Comparison of ENCODE assay signal across 2 cellular contexts in genomic region chr6:125994659-125995488, GRCh38.
TF ChIP-seq lines count a peak whose summit lies in the region.

No MANE protein-coding gene starts in this region.

TF ChIP-seq in HEK293, 187 proteins besides CTCF, POLR2A, EP300 and RAD21 (continues in another document):
- TF ChIP-seq ZNF76 (tag by site-specific recombination; IDR thresholded peaks at IDR 0.05; ENCODE audit: borderline replicate concordance, low read depth), result no peak
- no peak for TF ChIP-seq ZBTB48 (tag by site-specific recombination; IDR thresholded peaks at IDR 0.05)
- TF ChIP-seq, protein P1, sequence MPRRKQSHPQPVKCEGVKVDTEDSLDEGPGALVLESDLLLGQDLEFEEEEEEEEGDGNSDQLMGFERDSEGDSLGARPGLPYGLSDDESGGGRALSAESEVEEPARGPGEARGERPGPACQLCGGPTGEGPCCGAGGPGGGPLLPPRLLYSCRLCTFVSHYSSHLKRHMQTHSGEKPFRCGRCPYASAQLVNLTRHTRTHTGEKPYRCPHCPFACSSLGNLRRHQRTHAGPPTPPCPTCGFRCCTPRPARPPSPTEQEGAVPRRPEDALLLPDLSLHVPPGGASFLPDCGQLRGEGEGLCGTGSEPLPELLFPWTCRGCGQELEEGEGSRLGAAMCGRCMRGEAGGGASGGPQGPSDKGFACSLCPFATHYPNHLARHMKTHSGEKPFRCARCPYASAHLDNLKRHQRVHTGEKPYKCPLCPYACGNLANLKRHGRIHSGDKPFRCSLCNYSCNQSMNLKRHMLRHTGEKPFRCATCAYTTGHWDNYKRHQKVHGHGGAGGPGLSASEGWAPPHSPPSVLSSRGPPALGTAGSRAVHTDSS (tag by site-specific recombination; IDR thresholded peaks at IDR 0.05), result no peak
- no peak for TF ChIP-seq KLF8 (tag by site-specific recombination; IDR thresholded peaks at IDR 0.05)
- TF ChIP-seq SP2 (tag by site-specific recombination; IDR thresholded peaks at IDR 0.05), result no peak
- TF ChIP-seq GLIS2 (tag by site-specific recombination; IDR thresholded peaks at IDR 0.05), result no peak
- no peak for TF ChIP-seq ZNF140 (tag by site-specific recombination; IDR thresholded peaks at IDR 0.05)
- TF ChIP-seq, protein P2, sequence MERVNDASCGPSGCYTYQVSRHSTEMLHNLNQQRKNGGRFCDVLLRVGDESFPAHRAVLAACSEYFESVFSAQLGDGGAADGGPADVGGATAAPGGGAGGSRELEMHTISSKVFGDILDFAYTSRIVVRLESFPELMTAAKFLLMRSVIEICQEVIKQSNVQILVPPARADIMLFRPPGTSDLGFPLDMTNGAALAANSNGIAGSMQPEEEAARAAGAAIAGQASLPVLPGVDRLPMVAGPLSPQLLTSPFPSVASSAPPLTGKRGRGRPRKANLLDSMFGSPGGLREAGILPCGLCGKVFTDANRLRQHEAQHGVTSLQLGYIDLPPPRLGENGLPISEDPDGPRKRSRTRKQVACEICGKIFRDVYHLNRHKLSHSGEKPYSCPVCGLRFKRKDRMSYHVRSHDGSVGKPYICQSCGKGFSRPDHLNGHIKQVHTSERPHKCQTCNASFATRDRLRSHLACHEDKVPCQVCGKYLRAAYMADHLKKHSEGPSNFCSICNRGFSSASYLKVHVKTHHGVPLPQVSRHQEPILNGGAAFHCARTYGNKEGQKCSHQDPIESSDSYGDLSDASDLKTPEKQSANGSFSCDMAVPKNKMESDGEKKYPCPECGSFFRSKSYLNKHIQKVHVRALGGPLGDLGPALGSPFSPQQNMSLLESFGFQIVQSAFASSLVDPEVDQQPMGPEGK (tag by site-specific recombination; IDR thresholded peaks at IDR 0.05), result no peak
- no peak for TF ChIP-seq ZNF239 (tag by site-specific recombination; IDR thresholded peaks at IDR 0.05)
- no peak for TF ChIP-seq ZNF701 (tag by site-specific recombination; IDR thresholded peaks at IDR 0.05)
- TF ChIP-seq TCF7L2 (IDR thresholded peaks at IDR 0.05; ENCODE audit: borderline replicate concordance, low read depth, low read length), result no peak
- no peak; the same call in 1 of the 2 replicates for TF ChIP-seq ZNF10 (tag by site-specific recombination; IDR thresholded peaks at IDR 0.05)
- peak; percentile 88 for TF ChIP-seq ZNF639 (tag by site-specific recombination; IDR thresholded peaks at IDR 0.05)
- 0 out of 2 replicates have a peak, but pooled peaks have one; percentile 34 for TF ChIP-seq ZNF211 (tag by site-specific recombination; IDR thresholded peaks at IDR 0.05; ENCODE audit: low read depth)
- TF ChIP-seq ZBTB1 (tag by site-specific recombination; IDR thresholded peaks at IDR 0.05), result no peak
- TF ChIP-seq ZNF580 (tag by site-specific recombination; IDR thresholded peaks at IDR 0.05), result peak; percentile 51; the same call in 1 of the 2 replicates
- TF ChIP-seq, protein P3, sequence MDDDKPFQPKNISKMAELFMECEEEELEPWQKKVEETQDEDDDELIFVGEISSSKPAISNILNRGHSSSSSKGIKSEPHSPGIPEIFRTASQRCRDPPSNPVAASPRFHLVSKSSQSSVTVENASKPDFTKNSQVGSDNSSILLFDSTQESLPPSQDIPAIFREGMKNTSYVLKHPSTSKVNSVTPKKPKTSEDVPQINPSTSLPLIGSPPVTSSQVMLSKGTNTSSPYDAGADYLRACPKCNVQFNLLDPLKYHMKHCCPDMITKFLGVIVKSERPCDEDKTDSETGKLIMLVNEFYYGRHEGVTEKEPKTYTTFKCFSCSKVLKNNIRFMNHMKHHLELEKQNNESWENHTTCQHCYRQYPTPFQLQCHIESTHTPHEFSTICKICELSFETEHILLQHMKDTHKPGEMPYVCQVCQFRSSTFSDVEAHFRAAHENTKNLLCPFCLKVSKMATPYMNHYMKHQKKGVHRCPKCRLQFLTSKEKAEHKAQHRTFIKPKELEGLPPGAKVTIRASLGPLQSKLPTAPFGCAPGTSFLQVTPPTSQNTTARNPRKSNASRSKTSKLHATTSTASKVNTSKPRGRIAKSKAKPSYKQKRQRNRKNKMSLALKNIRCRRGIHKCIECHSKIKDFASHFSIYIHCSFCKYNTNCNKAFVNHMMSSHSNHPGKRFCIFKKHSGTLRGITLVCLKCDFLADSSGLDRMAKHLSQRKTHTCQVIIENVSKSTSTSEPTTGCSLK (tag by site-specific recombination; IDR thresholded peaks at IDR 0.05), result no peak

TF ChIP-seq in K562, 482 proteins besides CTCF, POLR2A, EP300 and RAD21:
- TF ChIP-seq HBP1 (CRISPR knock-in tag; IDR thresholded peaks at IDR 0.05), result no peak
- TF ChIP-seq CBFA2T3 (IDR thresholded peaks at IDR 0.05), result no peak
- no peak for TF ChIP-seq NCOR1 (IDR thresholded peaks at IDR 0.05)
- TF ChIP-seq NFYB (IDR thresholded peaks at IDR 0.05; ENCODE audit: extremely low read depth, insufficient read length), result no peak
- TF ChIP-seq ZNF561 (CRISPR knock-in tag; conservative IDR thresholded peaks at IDR 0.05), result no peak
- TF ChIP-seq BACH1 (tag; IDR thresholded peaks at IDR 0.05), result no peak
- no peak for TF ChIP-seq ESRRB (CRISPR knock-in tag; IDR thresholded peaks at IDR 0.05; ENCODE audit: borderline replicate concordance)
- no peak for TF ChIP-seq ATF2 (CRISPR knock-in tag; IDR thresholded peaks at IDR 0.05)
- no peak for TF ChIP-seq TCF7 (IDR thresholded peaks at IDR 0.05; ENCODE audit: borderline replicate concordance)
- no peak for TF ChIP-seq GABPA (tag; conservative IDR thresholded peaks at IDR 0.05; ENCODE audit: low read depth)
- TF ChIP-seq KLF6 (CRISPR knock-in tag; IDR thresholded peaks at IDR 0.05; ENCODE audit: borderline replicate concordance), result no peak
- no peak for TF ChIP-seq AFF4 (CRISPR knock-in tag; IDR thresholded peaks at IDR 0.05)
- no peak for TF ChIP-seq BRF2 (IDR thresholded peaks at IDR 0.05; ENCODE audit: borderline replicate concordance, insufficient read depth, insufficient read length)
- TF ChIP-seq ZNF41 (CRISPR knock-in tag; conservative IDR thresholded peaks at IDR 0.05), result no peak
- no peak for TF ChIP-seq NFE2L1 (tag; IDR thresholded peaks at IDR 0.05; ENCODE audit: borderline replicate concordance, low read depth)
- no peak for TF ChIP-seq CREBBP (IDR thresholded peaks at IDR 0.05; ENCODE audit: low read depth, low read length)
- no peak for TF ChIP-seq PPARD (CRISPR knock-in tag; IDR thresholded peaks at IDR 0.05)
- TF ChIP-seq YBX1 (IDR thresholded peaks at IDR 0.05), result no peak
